ENCODE assay signal across 34 cellular contexts in the genomic region with DNA sequence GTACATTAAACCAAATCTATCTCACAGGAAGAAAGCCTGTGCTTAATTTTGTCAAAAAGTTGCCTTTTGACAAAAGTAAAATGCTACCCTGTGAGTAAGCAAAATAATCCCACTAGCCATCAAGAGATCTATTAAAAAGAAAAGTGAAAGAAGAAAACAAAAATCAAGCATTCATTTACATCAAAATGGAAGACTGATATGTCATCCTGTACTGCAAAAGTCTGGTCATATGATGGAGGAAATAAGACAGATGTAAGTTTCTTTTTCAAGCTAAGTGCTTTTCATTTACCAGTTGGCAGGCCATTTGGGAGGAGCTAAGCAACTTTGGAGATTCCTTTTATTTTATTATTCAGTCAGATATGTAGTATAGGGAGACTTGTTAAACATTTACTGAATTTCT.
A peak's percentile ranks its signal among the peaks of the same experiment; 100 is the strongest.
DNase-seq lines count a peak whose midpoint lies in the region; ATAC-seq and TF ChIP-seq lines count a peak whose summit lies in the region.
"Had no signal": no experiment of that assay in that cellular context is flagged by ENCODE, and none has a peak within 500 bp of the region (broad histone marks: within the 10 kb centered on the region; RNA-seq: fewer than 3 reads in every experiment).

No MANE protein-coding gene starts in this region.

- no peaks in the 10 kb centered on the region for H3K4me1 Mint-ChIP-seq in HFFc6 (ENCODE audit: low read depth)
- H3K4me1 Mint-ChIP-seq: CD14-positive monocyte; central memory CD8-positive, alpha-beta T cell; endodermal cell; immature natural killer cell; naive thymus-derived CD8-positive, alpha-beta T cell; stimulated activated effector memory CD8-positive, alpha-beta T cell treated with anti-CD3 and anti-CD28 coated beads, Interleukin-12 subunit alpha, Interleukin-12 subunit beta, amount 100 ng/mL, for 72 hours had no signal

- H3K4me3 Mint-ChIP-seq in HFFc6 = no peak overlapping the region
- H3K4me3 Mint-ChIP-seq: activated CD8-positive, alpha-beta T cell treated with anti-CD3 and anti-CD28 coated beads for 36 hours; activated naive CD4-positive, alpha-beta T cell treated with anti-CD3 and anti-CD28 coated beads for 36 hours; activated T-helper 1 cell treated with anti-CD3 and anti-CD28 coated beads, Interleukin-12 subunit alpha, Interleukin-12 subunit beta, Interleukin-2, Interleukin-4 antibody, amounts not matched to agents 30 ng/mL and 10 ng/mL and 1 ng/mL, durations not matched to agents 14 hours and 24 hours and 36 hours; CD14-positive monocyte; central memory CD8-positive, alpha-beta T cell; endodermal cell; immature natural killer cell; naive thymus-derived CD8-positive, alpha-beta T cell; stimulated activated effector memory CD8-positive, alpha-beta T cell treated with anti-CD3 and anti-CD28 coated beads, Interleukin-12 subunit alpha, Interleukin-12 subunit beta, amount 100 ng/mL, for 72 hours; T-helper 2 cell treated with Interferon-gamma antibody and Interleukin-4, amounts not matched to agents 5 μg/mL and 100 μg/mL, for 36 hours had no signal

- H3K27me3 ChIP-seq in MM.1S (replicated peaks; ENCODE audit: insufficient read depth, low read length) = no peaks in the 10 kb centered on the region
- H3K27me3 ChIP-seq: adrenal gland, sigmoid colon had no signal

- H3K36me3 ChIP-seq in MM.1S (replicated peaks; ENCODE audit: insufficient read depth, low read length) = no peaks in the 10 kb centered on the region
- H3K36me3 ChIP-seq: adrenal gland, sigmoid colon had no signal

- H3K9ac ChIP-seq in MM.1S (ENCODE audit: low read length) = no peak overlapping the region

- TF ChIP-seq CTCF in GM12865 (IDR thresholded peaks at IDR 0.05; ENCODE audit: insufficient read depth, low read depth, low read length, missing control alignments) = no peak
- TF ChIP-seq CTCF in MM.1S (IDR thresholded peaks at IDR 0.05; ENCODE audit: low read length) = no peak
- no peak for TF ChIP-seq CTCF in HFFc6 (IDR thresholded peaks at IDR 0.05)

- peak overlapping the region; percentile 53; the same call in 1 of the 2 replicates for H3K4me2 ChIP-seq in MM.1S (ENCODE audit: low read depth, low read length)

- peaks cover under 1% of the 10 kb centered on the region; the same call in 1 of the 2 replicates for H3K36me3 Mint-ChIP-seq in HFFc6 (ENCODE audit: low read depth)
- H3K36me3 Mint-ChIP-seq: CD14-positive monocyte; naive thymus-derived CD8-positive, alpha-beta T cell; stimulated activated effector memory CD8-positive, alpha-beta T cell treated with anti-CD3 and anti-CD28 coated beads, Interleukin-12 subunit alpha, Interleukin-12 subunit beta, amount 100 ng/mL, for 72 hours had no signal

- ATAC-seq in GM21529 (IDR thresholded peaks at IDR 0.05; ENCODE audit: unreplicated experiment) (peak; percentile 58), HG02973 (IDR thresholded peaks at IDR 0.05; ENCODE audit: unreplicated experiment) (peak; percentile 62), GM21786 (IDR thresholded peaks at IDR 0.05; ENCODE audit: unreplicated experiment) (no peak), GM19452 (IDR thresholded peaks at IDR 0.05; ENCODE audit: unreplicated experiment) (no peak)
- ATAC-seq: activated CD8-positive, alpha-beta T cell treated with anti-CD3 and anti-CD28 coated beads for 36 hours; HepG2; left cardiac atrium; naive thymus-derived CD8-positive, alpha-beta T cell; Panc1; stimulated activated effector memory CD8-positive, alpha-beta T cell treated with anti-CD3 and anti-CD28 coated beads, Interleukin-12 subunit alpha, Interleukin-12 subunit beta, amount 100 ng/mL, for 72 hours had no signal

- no peak overlapping the region for H3K4me3 ChIP-seq in GM12865 (ENCODE audit: low read depth, low read length)
- peak overlapping the region; percentile 11; the same call in 1 of the 2 replicates for H3K4me3 ChIP-seq in MM.1S (ENCODE audit: low read length)
- H3K4me3 ChIP-seq: adrenal gland, lung, sigmoid colon had no signal

- H3K9me3 ChIP-seq in MM.1S (replicated peaks; ENCODE audit: insufficient read depth, low read length) = no peaks in the 10 kb centered on the region
- H3K9me3 ChIP-seq: adrenal gland had no signal

- no peaks in the 10 kb centered on the region for H3K9me2 ChIP-seq in MM.1S (replicated peaks; ENCODE audit: insufficient read depth, low read length)

- no peaks in the 10 kb centered on the region for H4K20me1 ChIP-seq in MM.1S (ENCODE audit: insufficient read depth, low read length)

- peak overlapping the region; percentile 50 for H2AFZ ChIP-seq in MM.1S (ENCODE audit: low read length)

- peak overlapping the region; percentile 33; the same call in 1 of the 2 replicates for H3K27ac ChIP-seq in MM.1S (ENCODE audit: low read length)
- H3K27ac ChIP-seq: adrenal gland, sigmoid colon had no signal

- H3K4me1 ChIP-seq in MM.1S (ENCODE audit: low read length) = no peaks in the 10 kb centered on the region
- H3K4me1 ChIP-seq: adrenal gland, sigmoid colon had no signal

- H3K79me2 ChIP-seq in MM.1S (ENCODE audit: low read length) = no peaks in the 10 kb centered on the region

- no peaks in the 10 kb centered on the region for H3F3A ChIP-seq in MM.1S (ENCODE audit: insufficient read depth, low read length)

- H3K9me3 Mint-ChIP-seq in HFFc6 = peaks cover 14% of the 10 kb centered on the region
- H3K9me3 Mint-ChIP-seq: activated naive CD4-positive, alpha-beta T cell treated with anti-CD3 and anti-CD28 coated beads for 36 hours had no signal

- H3K27me3 Mint-ChIP-seq in HFFc6 (ENCODE audit: insufficient read depth) = no peaks in the 10 kb centered on the region
- H3K27me3 Mint-ChIP-seq: activated CD8-positive, alpha-beta T cell treated with anti-CD3 and anti-CD28 coated beads for 36 hours; central memory CD8-positive, alpha-beta T cell; naive thymus-derived CD8-positive, alpha-beta T cell had no signal

- H3K27ac Mint-ChIP-seq in HFFc6 = no peak overlapping the region
- H3K27ac Mint-ChIP-seq: activated CD8-positive, alpha-beta T cell treated with anti-CD3 and anti-CD28 coated beads for 36 hours; activated naive CD4-positive, alpha-beta T cell treated with anti-CD3 and anti-CD28 coated beads for 36 hours; activated T-helper 1 cell treated with anti-CD3 and anti-CD28 coated beads, Interleukin-12 subunit alpha, Interleukin-12 subunit beta, Interleukin-2, Interleukin-4 antibody, amounts not matched to agents 30 ng/mL and 10 ng/mL and 1 ng/mL, durations not matched to agents 14 hours and 24 hours and 36 hours; CD14-positive monocyte; endodermal cell; immature natural killer cell; naive thymus-derived CD8-positive, alpha-beta T cell; stimulated activated effector memory CD8-positive, alpha-beta T cell treated with anti-CD3 and anti-CD28 coated beads, Interleukin-12 subunit alpha, Interleukin-12 subunit beta, amount 100 ng/mL, for 72 hours; T-helper 2 cell treated with Interferon-gamma antibody and Interleukin-4, amounts not matched to agents 5 μg/mL and 100 μg/mL, for 36 hours had no signal

- DNase-seq in GM12865 (ENCODE audit: low read depth) (peak; percentile 12), MM.1S (peak; percentile 72), HFFc6 (no peak), GOT3 (lab: John Stamatoyannopoulos, UW) (no peak)
- DNase-seq: 8988T; activated CD8-positive, alpha-beta memory T cell treated with anti-CD3 and anti-CD28 coated beads, Interleukin-2, amount 50 U/mL, for 48 hours; activated CD8-positive, alpha-beta T cell treated with anti-CD3 and anti-CD28 coated beads for 36 hours; activated naive CD4-positive, alpha-beta T cell treated with anti-CD3 and anti-CD28 coated beads for 36 hours; adrenal gland; endodermal cell; immature natural killer cell; Karpas-422; left cardiac atrium; naive thymus-derived CD8-positive, alpha-beta T cell; NCI-H1417 treated with DMSO at 0.1 percent for 48 hours; NCI-H2029 treated with DMSO at 0.1 percent for 48 hours; NCI-H526; NK-92 treated with Interleukin-12 subunit alpha and Interleukin-12 subunit beta, amount 100 ng/mL, for 24 hours; SHP77 treated with DMSO at 0.1 percent for 48 hours; sigmoid colon; stimulated activated CD4-positive, alpha-beta T cell treated with anti-CD3 and anti-CD28 coated beads, Interleukin-4, amount 100 ng/mL, for 4 hours; trophoblast cell had no signal

Comparison
In these comparisons a context has a peak if more than half of its experiments do, and no peak if none do; other contexts are left out.
1. DNase-seq: peak in GM12865 (single experiment) and MM.1S (single experiment); none in HFFc6 (single experiment) and GOT3 (single experiment).
2. ATAC-seq: peak in GM21529 (single experiment) and HG02973 (single experiment); none in GM21786 (single experiment) and GM19452 (single experiment).